ENCODE assay signal across 22 cellular contexts in genomic region chr15:55696221-55696620, GRCh38. TPM values are rescaled to one million over a fixed set of nuclear protein-coding genes. Genes with fewer than 3 reads are reported as not detected.
DNase-seq lines count a peak whose midpoint lies in the region; ATAC-seq, FAIRE-seq and TF ChIP-seq lines count a peak whose summit lies in the region.
"Had no signal": no experiment of that assay in that cellular context is flagged by ENCODE, and none has a peak within 500 bp of the region (broad histone marks: within the 10 kb centered on the region; RNA-seq: fewer than 3 reads in every experiment).

No MANE protein-coding gene starts in this region.

- H3K36me3 ChIP-seq in SU-DHL-6 (ENCODE audit: low read length) = 0 out of 2 replicates have a peak, but pooled peaks cover 3% of the 10 kb centered on the region
- H3K36me3 ChIP-seq in neuronal stem cell (replicated peaks in 1 of 2; ENCODE audit: control insufficient read depth in 2 of 2, insufficient read depth in 2 of 2, low read length in 2 of 2) = peaks cover 4 to 100% of the 10 kb centered on the region in 2 donors

- H3K4me1 ChIP-seq in neuronal stem cell (ENCODE audit: control insufficient read depth in 2 of 2, insufficient read depth in 1 of 2, low read depth in 1 of 2, low read length in 2 of 2) = peaks cover 10 to 16% of the 10 kb centered on the region in 2 donors

- H2AK5ac ChIP-seq in neuronal stem cell (ENCODE audit: low read depth, low read length) = no peak overlapping the region

- no peak overlapping the region for H3K23ac ChIP-seq in neuronal stem cell (ENCODE audit: low read depth, low read length, poor library complexity)

- no peak overlapping the region for H2BK5ac ChIP-seq in neuronal stem cell (ENCODE audit: low read length)

- DNase-seq in fibroblast of villous mesenchyme (ENCODE audit: low read depth) (peak; percentile 88), neuronal stem cell (ENCODE audit: low spot score) (no peak), natural killer cell (no peak), HPDE6-E6E7 (ENCODE audit: extremely low spot score) (no peak), foreskin melanocyte (no peak)
- DNase-seq: CD4-positive, CD25-positive, alpha-beta regulatory T cell; DMS 273 treated with DMSO at 0.1 percent for 48 hours; DND-41; GOT3; NCI-H1105; NCI-H146; NCI-H2029; NCI-H774; NK-92 treated with Interleukin-12 subunit alpha and Interleukin-12 subunit beta, amount 100 ng/mL, for 24 hours had no signal

- H4K91ac ChIP-seq in neuronal stem cell (ENCODE audit: low read depth, low read length, poor library complexity) = no peak overlapping the region

- no peak overlapping the region for H3K4me3 Mint-ChIP-seq in natural killer cell
- H3K4me3 Mint-ChIP-seq: CD4-positive, CD25-positive, alpha-beta regulatory T cell had no signal

- H2AFZ ChIP-seq in SU-DHL-6 (ENCODE audit: low read depth, low read length, severe bottlenecking) (no peak overlapping the region), neuronal stem cell (ENCODE audit: low read length) (no peak overlapping the region)

- H3K9me3 ChIP-seq in SU-DHL-6 (ENCODE audit: insufficient read depth, low read length) (no peaks in the 10 kb centered on the region), neuronal stem cell (replicated peaks in 1 of 2; ENCODE audit: control insufficient read depth in 2 of 2, insufficient read depth in 1 of 2, low read depth in 1 of 2, low read length in 2 of 2) (peaks cover 0 to 7% of the 10 kb centered on the region in 2 donors)

- H3K9ac ChIP-seq in SU-DHL-6 (ENCODE audit: low read length) (peak overlapping the region; percentile 72), neuronal stem cell (ENCODE audit: low read depth, low read length, poor library complexity) (no peak overlapping the region)
- H3K9ac ChIP-seq: KMS-11 had no signal

- intact Hi-C loops in natural killer cell (cut with micrococcal nuclease) = no loop called here

- H3K79me2 ChIP-seq in SU-DHL-6 (ENCODE audit: insufficient read depth, low read length) = peaks cover 97% of the 10 kb centered on the region

- H3K36me3 Mint-ChIP-seq in natural killer cell = no peaks in the 10 kb centered on the region
- H3K36me3 Mint-ChIP-seq: CD4-positive, CD25-positive, alpha-beta regulatory T cell had no signal

- peak overlapping the region; percentile 99 for H3K4me2 ChIP-seq in SU-DHL-6 (ENCODE audit: low read depth, low read length, poor library complexity, severe bottlenecking)
- no peak overlapping the region for H3K4me2 ChIP-seq in neuronal stem cell (ENCODE audit: insufficient read depth, low read length, poor library complexity, severe bottlenecking)
- H3K4me2 ChIP-seq: KMS-11 had no signal

- no CpG with 5 or more reads among the region's 3 CpGs for WGBS in neuronal stem cell (ENCODE audit: extremely low coverage in 2 of 2, insufficient read length in 2 of 2, insufficient replicate concordance in 1 of 2), 2 donors

- H3K9me2 ChIP-seq in SU-DHL-6 (replicated peaks; ENCODE audit: insufficient read depth, low read length) = no peaks in the 10 kb centered on the region

- ATAC-seq in natural killer cell (no peak), GM21447 (IDR thresholded peaks at IDR 0.05; ENCODE audit: unreplicated experiment) (no peak)
- ATAC-seq: Panc1, SK-N-SH treated with all-trans-retinoic acid at 6 μM for 48 hours had no signal

- H4K8ac ChIP-seq in neuronal stem cell (ENCODE audit: low read depth, low read length) = no peak overlapping the region

- no peak overlapping the region for H3K14ac ChIP-seq in neuronal stem cell (ENCODE audit: low read length)

- H3K79me1 ChIP-seq in neuronal stem cell (ENCODE audit: low read depth, low read length) = peaks cover 6% of the 10 kb centered on the region

- no peaks in the 10 kb centered on the region for H3K4me1 Mint-ChIP-seq in natural killer cell

- no peaks in the 10 kb centered on the region for H3K9me3 Mint-ChIP-seq in natural killer cell

- no peak overlapping the region for H2BK120ac ChIP-seq in neuronal stem cell (ENCODE audit: low read depth, low read length)

- no peak overlapping the region for H2BK12ac ChIP-seq in neuronal stem cell (ENCODE audit: low read length)

- H3F3A ChIP-seq in SU-DHL-6 (ENCODE audit: insufficient read depth) = peaks cover 74% of the 10 kb centered on the region

- H3K4me3 ChIP-seq in SU-DHL-6 (ENCODE audit: insufficient read depth, low read length, poor library complexity, severe bottlenecking) (peak overlapping the region; percentile 68), fibroblast of villous mesenchyme (ENCODE audit: low read depth, low read length) (no peak overlapping the region), neuronal stem cell (ENCODE audit: low read length in 2 of 2) (no peak overlapping the region)

- FAIRE-seq in G401.6 (lab: Jason Lieb, UNC) = peak; percentile 48
- FAIRE-seq: GM12891 had no signal

- no peak overlapping the region for H2BK15ac ChIP-seq in neuronal stem cell (ENCODE audit: low read length)

- peaks cover 0 to 10% of the 10 kb centered on the region in 2 donors for H3K27me3 Mint-ChIP-seq in natural killer cell (ENCODE audit: low read depth in 2 of 2)
- H3K27me3 Mint-ChIP-seq: CD4-positive, CD25-positive, alpha-beta regulatory T cell had no signal

- H3K27ac ChIP-seq in SU-DHL-6 (ENCODE audit: low read depth, low read length) (peak overlapping the region; percentile 100), neuronal stem cell (replicated peaks; ENCODE audit: low read length) (peak overlapping the region; percentile 30)
- H3K27ac ChIP-seq: HL-60, KMS-11 had no signal

- H4K20me1 ChIP-seq in SU-DHL-6 (ENCODE audit: low read depth, low read length) = no peaks in the 10 kb centered on the region

- H3K18ac ChIP-seq in neuronal stem cell (ENCODE audit: low read length) = no peak overlapping the region

- H3K27me3 ChIP-seq in SU-DHL-6 (ENCODE audit: low read length) (no peaks in the 10 kb centered on the region), neuronal stem cell (ENCODE audit: control insufficient read depth in 3 of 3, insufficient read depth in 3 of 3, low read depth in 1 of 3, low read length in 3 of 3) (no peaks in the 10 kb centered on the region)

- no peak overlapping the region for H3K4ac ChIP-seq in neuronal stem cell (ENCODE audit: low read length)

- TF ChIP-seq CTCF in SU-DHL-6 (IDR thresholded peaks at IDR 0.05; ENCODE audit: insufficient read depth, low read length, poor library complexity, severe bottlenecking) (no peak), fibroblast of villous mesenchyme (IDR thresholded peaks at IDR 0.05; ENCODE audit: insufficient read depth, low read depth, low read length) (no peak), natural killer cell (IDR thresholded peaks at IDR 0.05) (no peak)

- no peak overlapping the region for H3K27ac Mint-ChIP-seq in natural killer cell
- H3K27ac Mint-ChIP-seq: CD4-positive, CD25-positive, alpha-beta regulatory T cell had no signal

RNA-seq across cellular contexts. Expression of gene PRTG, which starts 46.7 kb away (rescaled TPM):
- total RNA-seq in fibroblast of villous mesenchyme (6.4 and 6.9 TPM in 2 replicates), natural killer cell (not detected)
- polyA plus RNA-seq in neuronal stem cell (2013, experiment 1 of 2) = 185 TPM
- polyA plus RNA-seq in neuronal stem cell (2013, experiment 2 of 2) = 191 TPM
- total RNA-seq: CD4-positive, CD25-positive, alpha-beta regulatory T cell had no signal
- polyA plus RNA-seq: CD4-positive, CD25-positive, alpha-beta regulatory T cell had no signal
